In the genomic region with DNA sequence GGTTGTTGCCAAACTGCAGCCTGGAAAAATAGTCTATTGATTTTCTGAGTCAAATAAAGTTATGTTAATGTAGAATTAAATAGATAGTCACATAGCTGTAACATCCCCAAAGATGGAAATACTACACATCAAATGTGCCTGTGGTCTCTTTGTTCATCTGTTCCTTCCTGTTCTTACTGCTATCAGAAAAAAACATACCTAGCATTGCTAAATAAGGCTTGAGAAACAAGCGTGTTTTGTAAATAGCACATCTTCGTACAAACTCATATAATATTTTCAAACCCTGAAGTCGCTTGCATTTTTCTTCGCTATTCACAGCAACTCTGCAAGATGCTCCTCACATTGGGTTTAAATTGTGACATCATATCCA, we compare ENCODE assay signal across 11 cellular contexts.
DNase-seq lines count a peak whose midpoint lies in the region; ATAC-seq, FAIRE-seq and TF ChIP-seq lines count a peak whose summit lies in the region.
"Had no signal": no experiment of that assay in that cellular context is flagged by ENCODE, and none has a peak within 500 bp of the region (broad histone marks: within the 10 kb centered on the region; RNA-seq: fewer than 3 reads in every experiment).

No MANE protein-coding gene starts in this region.

- H3K9me2 ChIP-seq in PC-9 (ENCODE audit: insufficient read depth) = no peaks in the 10 kb centered on the region

- no peak for FAIRE-seq in pancreas (lab: Jason Lieb, UNC)

- H3K27me3 Mint-ChIP-seq in Caco-2 (ENCODE audit: insufficient read depth, unreplicated experiment) = no peaks in the 10 kb centered on the region
- no peaks in the 10 kb centered on the region for H3K27me3 Mint-ChIP-seq in central memory CD8-positive, alpha-beta T cell

- H3K9me3 ChIP-seq in Caco-2 = no peaks in the 10 kb centered on the region
- H3K9me3 ChIP-seq in PC-9 (ENCODE audit: insufficient read depth, low read depth) = no peaks in the 10 kb centered on the region
- H3K9me3 ChIP-seq in pancreas = no peaks in the 10 kb centered on the region
- H3K9me3 ChIP-seq in ovary = no peaks in the 10 kb centered on the region
- no peaks in the 10 kb centered on the region for H3K9me3 ChIP-seq in right cardiac atrium (ENCODE audit: control insufficient read depth, low read length)
- H3K9me3 ChIP-seq: ascending aorta, MG63 had no signal

- H3K9me3 Mint-ChIP-seq in Caco-2 (ENCODE audit: unreplicated experiment) = no peaks in the 10 kb centered on the region
- no peaks in the 10 kb centered on the region for H3K9me3 Mint-ChIP-seq in central memory CD8-positive, alpha-beta T cell

- peak overlapping the region; percentile 75 for H3K4me3 Mint-ChIP-seq in Caco-2 (ENCODE audit: unreplicated experiment)
- H3K4me3 Mint-ChIP-seq in central memory CD8-positive, alpha-beta T cell = peak overlapping the region; percentile 80

- H3K27ac Mint-ChIP-seq in Caco-2 (ENCODE audit: unreplicated experiment) = peak overlapping the region; percentile 96
- H3K27ac Mint-ChIP-seq in central memory CD8-positive, alpha-beta T cell (ENCODE audit: low read depth) = peak overlapping the region; percentile 92

- H3K4me3 ChIP-seq in Caco-2 (ENCODE audit: low read depth, low read length) (no peak overlapping the region), PC-9 (peak overlapping the region; percentile 50; the same call in 1 of the 2 replicates), pancreas (no peak overlapping the region), ovary (no peak overlapping the region), right cardiac atrium (ENCODE audit: low read length) (no peak overlapping the region)
- H3K4me3 ChIP-seq: ascending aorta, MG63 had no signal

- no peaks in the 10 kb centered on the region for H3K79me2 ChIP-seq in PC-9 (ENCODE audit: low read depth)

- peak; percentile 86 for ATAC-seq in central memory CD8-positive, alpha-beta T cell (replicated peaks; ENCODE audit: extremely low read depth, poor library complexity, severe bottlenecking)
- ATAC-seq in pancreas = no peak
- no peak for ATAC-seq in HG02884 (IDR thresholded peaks at IDR 0.05; ENCODE audit: unreplicated experiment)
- no peak for ATAC-seq in right cardiac atrium

- CTCF ChIA-PET in Caco-2 (lab: Charles Lee) = no interaction called here
- CTCF ChIA-PET in PC-9 (lab: Charles Lee) = interaction anchor here (0.7 kb wide), 2 partner anchors 37 to 1935 kb away, joined by 3 to 19 read pairs; no protein-coding TSS in a partner anchor

- TF ChIP-seq POLR2A in ovary (IDR thresholded peaks at IDR 0.05) = no peak

- BruUV-seq in Caco-2 (replicated peaks; lab: Mats Ljungman, UMichigan) (no TSS peak), PC-9 (replicated peaks; lab: Mats Ljungman, UMichigan) (TSS peak; percentile 92)

- no peak for DNase-seq in Caco-2
- no peak for DNase-seq in PC-9
- DNase-seq in central memory CD8-positive, alpha-beta T cell (ENCODE audit: low spot score in 2 of 2) = no peak
- DNase-seq in pancreas = no peak
- no peak for DNase-seq in ovary
- no peak for DNase-seq in right cardiac atrium
- DNase-seq: DMS79 treated with DMSO at 0.1 percent for 48 hours, MG63, NCI-H510A had no signal

- H3K36me3 ChIP-seq in Caco-2 (ENCODE audit: control insufficient read depth, insufficient read depth, low read length) (no peaks in the 10 kb centered on the region), PC-9 (ENCODE audit: low read depth) (no peaks in the 10 kb centered on the region), pancreas (no peaks in the 10 kb centered on the region), ovary (no peaks in the 10 kb centered on the region)
- H3K36me3 ChIP-seq: ascending aorta, MG63 had no signal

- TF ChIP-seq EP300 in ovary (IDR thresholded peaks at IDR 0.05) = no peak

- TF ChIP-seq CTCF in Caco-2 (IDR thresholded peaks at IDR 0.05; ENCODE audit: insufficient read depth in 1 of 2, low read depth in 1 of 2, low read length in 1 of 2, severe bottlenecking in 1 of 2, unreplicated experiment in 1 of 2) = no peak
- no peak for TF ChIP-seq CTCF in PC-9 (conservative IDR thresholded peaks at IDR 0.05)
- TF ChIP-seq CTCF in pancreas (IDR thresholded peaks at IDR 0.05) = no peak
- TF ChIP-seq CTCF in ovary (IDR thresholded peaks at IDR 0.05) = no peak

- WGBS in pancreas, 2 donors = 67 to 78% methylated on average over 4 of the region's 4 CpGs
- 71 to 76% (median 76%) methylated on average over 4 of the region's 4 CpGs for WGBS in ovary, 3 donors
- 81% methylated on average over 4 of the region's 4 CpGs for WGBS in right cardiac atrium

- no peaks in the 10 kb centered on the region for H3K36me3 Mint-ChIP-seq in Caco-2 (ENCODE audit: insufficient read depth, unreplicated experiment)
- H3K36me3 Mint-ChIP-seq in central memory CD8-positive, alpha-beta T cell (ENCODE audit: insufficient read depth) = peaks cover 5% of the 10 kb centered on the region

- H3K4me1 ChIP-seq in Caco-2 = peaks cover 24% of the 10 kb centered on the region
- peaks cover 23% of the 10 kb centered on the region for H3K4me1 ChIP-seq in PC-9 (replicated peaks; ENCODE audit: insufficient read depth)
- peaks cover 0 to 6% (median 0%) of the 10 kb centered on the region in 3 donors for H3K4me1 ChIP-seq in pancreas
- H3K4me1 ChIP-seq in ovary (ENCODE audit: insufficient read depth) = no peaks in the 10 kb centered on the region
- H3K4me1 ChIP-seq in right cardiac atrium (ENCODE audit: control insufficient read depth, insufficient read depth, low read length) = no peaks in the 10 kb centered on the region
- H3K4me1 ChIP-seq: ascending aorta had no signal

- no peaks in the 10 kb centered on the region for H4K20me1 ChIP-seq in PC-9 (ENCODE audit: insufficient read depth)

- intact Hi-C loops in Caco-2 (cut with micrococcal nuclease; ENCODE audit: unreplicated experiment) = loop anchor here (1.0 to 5.0 kb wide), 2 partner anchors 108 to 187 kb away; no protein-coding TSS in a partner anchor
- intact Hi-C loops in PC-9 (cut with micrococcal nuclease; ENCODE audit: unreplicated experiment) = loop anchor here (1.0 to 5.0 kb wide), 5 partner anchors 33 to 201 kb away; no protein-coding TSS in a partner anchor
- intact Hi-C loops in pancreas (cut with DNase I) = no loop called here
- intact Hi-C loops in ovary (cut with DNase I) = no loop called here
- intact Hi-C loops in right cardiac atrium (cut with DNase I) = no loop called here

- H3K27ac ChIP-seq in PC-9 (peak overlapping the region; percentile 99), pancreas (peak overlapping the region in 3 of 4 donors; percentile 16 to 68 (median 58)), ovary (no peak overlapping the region), right cardiac atrium (ENCODE audit: low read length) (no peak overlapping the region)
- H3K27ac ChIP-seq: ascending aorta had no signal

- H3F3A ChIP-seq in PC-9 (ENCODE audit: insufficient read depth, low read depth) = peaks cover 27% of the 10 kb centered on the region

- H3K4me1 Mint-ChIP-seq in Caco-2 (ENCODE audit: low read depth, unreplicated experiment) = peaks cover 14% of the 10 kb centered on the region
- H3K4me1 Mint-ChIP-seq in central memory CD8-positive, alpha-beta T cell = peaks cover 34% of the 10 kb centered on the region

- H3K4me2 ChIP-seq in PC-9 = peak overlapping the region; percentile 74

- H3K27me3 ChIP-seq in Caco-2 (replicated peaks; ENCODE audit: control insufficient read depth, insufficient read depth, low read length) = no peaks in the 10 kb centered on the region
- no peaks in the 10 kb centered on the region for H3K27me3 ChIP-seq in PC-9 (ENCODE audit: insufficient read depth, low read depth)
- H3K27me3 ChIP-seq in pancreas = no peaks in the 10 kb centered on the region
- H3K27me3 ChIP-seq in ovary = no peaks in the 10 kb centered on the region
- H3K27me3 ChIP-seq in right cardiac atrium (ENCODE audit: control insufficient read depth, insufficient read depth) = no peaks in the 10 kb centered on the region
- H3K27me3 ChIP-seq: ascending aorta, MG63 had no signal

- POLR2A ChIA-PET in Caco-2 (lab: Charles Lee) (no interaction called here), PC-9 (lab: Charles Lee; ENCODE audit: unreplicated experiment) (interaction anchor here (0.6 kb wide), 1 partner anchor 89 kb away, joined by 4 read pairs; no protein-coding TSS in a partner anchor)

- H2AFZ ChIP-seq in PC-9 = 0 out of 2 replicates have a peak overlapping the region, but pooled peaks have one; percentile 60

Comparison
In these comparisons a context has a peak if more than half of its experiments do, and no peak if none do; other contexts are left out.
1. H3K27ac ChIP-seq: peak in PC-9 (single experiment) and pancreas (3 of 4); none in ovary (0 of 2) and right cardiac atrium (single experiment).
2. intact Hi-C loops: an anchor here in Caco-2 (1.0 to 5.0 kb wide) and PC-9 (1.0 to 5.0 kb wide); none called in pancreas, ovary and right cardiac atrium.